1 cellular context compared by ENCODE assay signal in genomic region chr7:45882465-45882810, GRCh38.
TF ChIP-seq lines count a peak whose summit lies in the region.

No MANE protein-coding gene starts in this region.

TF ChIP-seq in GM23338, 12 proteins besides CTCF, POLR2A, EP300 and RAD21 (continued from another document):
- TF ChIP-seq, protein P1, sequence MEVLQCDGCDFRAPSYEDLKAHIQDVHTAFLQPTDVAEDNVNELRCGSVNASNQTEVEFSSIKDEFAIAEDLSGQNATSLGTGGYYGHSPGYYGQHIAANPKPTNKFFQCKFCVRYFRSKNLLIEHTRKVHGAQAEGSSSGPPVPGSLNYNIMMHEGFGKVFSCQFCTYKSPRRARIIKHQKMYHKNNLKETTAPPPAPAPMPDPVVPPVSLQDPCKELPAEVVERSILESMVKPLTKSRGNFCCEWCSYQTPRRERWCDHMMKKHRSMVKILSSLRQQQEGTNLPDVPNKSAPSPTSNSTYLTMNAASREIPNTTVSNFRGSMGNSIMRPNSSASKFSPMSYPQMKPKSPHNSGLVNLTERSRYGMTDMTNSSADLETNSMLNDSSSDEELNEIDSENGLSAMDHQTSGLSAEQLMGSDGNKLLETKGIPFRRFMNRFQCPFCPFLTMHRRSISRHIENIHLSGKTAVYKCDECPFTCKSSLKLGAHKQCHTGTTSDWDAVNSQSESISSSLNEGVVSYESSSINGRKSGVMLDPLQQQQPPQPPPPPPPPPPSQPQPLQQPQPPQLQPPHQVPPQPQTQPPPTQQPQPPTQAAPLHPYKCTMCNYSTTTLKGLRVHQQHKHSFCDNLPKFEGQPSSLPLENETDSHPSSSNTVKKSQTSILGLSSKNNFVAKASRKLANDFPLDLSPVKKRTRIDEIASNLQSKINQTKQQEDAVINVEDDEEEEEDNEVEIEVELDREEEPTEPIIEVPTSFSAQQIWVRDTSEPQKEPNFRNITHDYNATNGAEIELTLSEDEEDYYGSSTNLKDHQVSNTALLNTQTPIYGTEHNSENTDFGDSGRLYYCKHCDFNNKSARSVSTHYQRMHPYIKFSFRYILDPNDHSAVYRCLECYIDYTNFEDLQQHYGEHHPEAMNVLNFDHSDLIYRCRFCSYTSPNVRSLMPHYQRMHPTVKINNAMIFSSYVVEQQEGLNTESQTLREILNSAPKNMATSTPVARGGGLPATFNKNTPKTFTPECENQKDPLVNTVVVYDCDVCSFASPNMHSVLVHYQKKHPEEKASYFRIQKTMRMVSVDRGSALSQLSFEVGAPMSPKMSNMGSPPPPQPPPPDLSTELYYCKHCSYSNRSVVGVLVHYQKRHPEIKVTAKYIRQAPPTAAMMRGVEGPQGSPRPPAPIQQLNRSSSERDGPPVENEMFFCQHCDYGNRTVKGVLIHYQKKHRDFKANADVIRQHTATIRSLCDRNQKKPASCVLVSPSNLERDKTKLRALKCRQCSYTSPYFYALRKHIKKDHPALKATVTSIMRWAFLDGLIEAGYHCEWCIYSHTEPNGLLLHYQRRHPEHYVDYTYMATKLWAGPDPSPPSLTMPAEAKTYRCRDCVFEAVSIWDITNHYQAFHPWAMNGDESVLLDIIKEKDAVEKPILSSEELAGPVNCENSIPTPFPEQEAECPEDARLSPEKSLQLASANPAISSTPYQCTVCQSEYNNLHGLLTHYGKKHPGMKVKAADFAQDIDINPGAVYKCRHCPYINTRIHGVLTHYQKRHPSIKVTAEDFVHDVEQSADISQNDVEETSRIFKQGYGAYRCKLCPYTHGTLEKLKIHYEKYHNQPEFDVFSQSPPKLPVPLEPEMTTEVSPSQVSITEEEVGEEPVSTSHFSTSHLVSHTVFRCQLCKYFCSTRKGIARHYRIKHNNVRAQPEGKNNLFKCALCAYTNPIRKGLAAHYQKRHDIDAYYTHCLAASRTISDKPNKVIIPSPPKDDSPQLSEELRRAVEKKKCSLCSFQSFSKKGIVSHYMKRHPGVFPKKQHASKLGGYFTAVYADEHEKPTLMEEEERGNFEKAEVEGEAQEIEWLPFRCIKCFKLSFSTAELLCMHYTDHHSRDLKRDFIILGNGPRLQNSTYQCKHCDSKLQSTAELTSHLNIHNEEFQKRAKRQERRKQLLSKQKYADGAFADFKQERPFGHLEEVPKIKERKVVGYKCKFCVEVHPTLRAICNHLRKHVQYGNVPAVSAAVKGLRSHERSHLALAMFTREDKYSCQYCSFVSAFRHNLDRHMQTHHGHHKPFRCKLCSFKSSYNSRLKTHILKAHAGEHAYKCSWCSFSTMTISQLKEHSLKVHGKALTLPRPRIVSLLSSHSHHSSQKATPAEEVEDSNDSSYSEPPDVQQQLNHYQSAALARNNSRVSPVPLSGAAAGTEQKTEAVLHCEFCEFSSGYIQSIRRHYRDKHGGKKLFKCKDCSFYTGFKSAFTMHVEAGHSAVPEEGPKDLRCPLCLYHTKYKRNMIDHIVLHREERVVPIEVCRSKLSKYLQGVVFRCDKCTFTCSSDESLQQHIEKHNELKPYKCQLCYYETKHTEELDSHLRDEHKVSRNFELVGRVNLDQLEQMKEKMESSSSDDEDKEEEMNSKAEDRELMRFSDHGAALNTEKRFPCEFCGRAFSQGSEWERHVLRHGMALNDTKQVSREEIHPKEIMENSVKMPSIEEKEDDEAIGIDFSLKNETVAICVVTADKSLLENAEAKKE (CRISPR knock-in tag; IDR thresholded peaks at IDR 0.05), result no peak
- TF ChIP-seq JUNB (IDR thresholded peaks at IDR 0.05; ENCODE audit: unreplicated experiment), result no peak
- TF ChIP-seq ZNF114 (CRISPR knock-in tag; IDR thresholded peaks at IDR 0.05), result no peak
- TF ChIP-seq CREB1 (CRISPR knock-in tag; IDR thresholded peaks at IDR 0.05; ENCODE audit: low read depth), result no peak
- TF ChIP-seq EZH2 (IDR thresholded peaks at IDR 0.05; ENCODE audit: low read depth, unreplicated experiment), result no peak
- TF ChIP-seq, protein P2, sequence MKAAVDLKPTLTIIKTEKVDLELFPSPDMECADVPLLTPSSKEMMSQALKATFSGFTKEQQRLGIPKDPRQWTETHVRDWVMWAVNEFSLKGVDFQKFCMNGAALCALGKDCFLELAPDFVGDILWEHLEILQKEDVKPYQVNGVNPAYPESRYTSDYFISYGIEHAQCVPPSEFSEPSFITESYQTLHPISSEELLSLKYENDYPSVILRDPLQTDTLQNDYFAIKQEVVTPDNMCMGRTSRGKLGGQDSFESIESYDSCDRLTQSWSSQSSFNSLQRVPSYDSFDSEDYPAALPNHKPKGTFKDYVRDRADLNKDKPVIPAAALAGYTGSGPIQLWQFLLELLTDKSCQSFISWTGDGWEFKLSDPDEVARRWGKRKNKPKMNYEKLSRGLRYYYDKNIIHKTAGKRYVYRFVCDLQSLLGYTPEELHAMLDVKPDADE (IDR thresholded peaks at IDR 0.05), result no peak
- no peak for TF ChIP-seq POLR2AphosphoS5 (IDR thresholded peaks at IDR 0.05; ENCODE audit: low read depth)
- TF ChIP-seq EZH2phosphoT487 (IDR thresholded peaks at IDR 0.05; ENCODE audit: unreplicated experiment), result no peak
TF ChIP-seq in GM23338: peak in this region for 0.
